21 cellular contexts compared by ENCODE assay signal in genomic region chr3:172158741-172159140, GRCh38.
"Had no signal": no experiment of that assay in that cellular context is flagged by ENCODE, and none has a peak within 500 bp of the region (broad histone marks: within the 10 kb centered on the region; RNA-seq: fewer than 3 reads in every experiment).

No MANE protein-coding gene starts in this region.

- H3K27ac Mint-ChIP-seq: activated CD8-positive, alpha-beta T cell treated with anti-CD3 and anti-CD28 coated beads for 36 hours; activated naive CD4-positive, alpha-beta T cell treated with anti-CD3 and anti-CD28 coated beads, Interleukin-2, amount 50 U/mL, for 72 hours; activated T-cell treated with anti-CD3 and anti-CD28 coated beads, Interleukin-2, amount 50 U/mL, for 72 hours; naive B cell; progenitor cell of endocrine pancreas; stimulated activated naive CD8-positive, alpha-beta T cell treated with anti-CD3 and anti-CD28 coated beads, Interleukin-15, amount 100 ng/mL, for 72 hours; T-helper 17 cell had no signal

- H3K36me3 ChIP-seq: lower lobe of right lung, spleen, upper lobe of right lung had no signal

- ATAC-seq: activated CD8-positive, alpha-beta T cell treated with anti-CD3 and anti-CD28 coated beads for 36 hours; activated naive CD4-positive, alpha-beta T cell treated with anti-CD3 and anti-CD28 coated beads, Interleukin-2, amount 50 U/mL, for 72 hours; activated T-cell treated with anti-CD3 and anti-CD28 coated beads, Interleukin-2, amount 50 U/mL, for 72 hours; body of pancreas; heart left ventricle; left colon; lower lobe of right lung; right cardiac atrium; stimulated activated naive CD8-positive, alpha-beta T cell treated with anti-CD3 and anti-CD28 coated beads, Interleukin-15, amount 100 ng/mL, for 72 hours; T-helper 17 cell; upper lobe of right lung; WTC11 had no signal

- H3K4me3 ChIP-seq: body of pancreas, heart left ventricle, lower lobe of right lung, spleen, upper lobe of right lung had no signal

- H3K9me3 Mint-ChIP-seq: activated CD8-positive, alpha-beta T cell treated with anti-CD3 and anti-CD28 coated beads for 36 hours; activated naive CD4-positive, alpha-beta T cell treated with anti-CD3 and anti-CD28 coated beads, Interleukin-2, amount 50 U/mL, for 72 hours; activated T-cell treated with anti-CD3 and anti-CD28 coated beads, Interleukin-2, amount 50 U/mL, for 72 hours; central memory CD8-positive, alpha-beta T cell; naive B cell; stimulated activated naive CD8-positive, alpha-beta T cell treated with anti-CD3 and anti-CD28 coated beads, Interleukin-15, amount 100 ng/mL, for 72 hours; WTC11 had no signal

- DNase-seq: activated CD4-positive, alpha-beta T cell treated with anti-CD3 and anti-CD28 coated beads for 4 hours; activated CD8-positive, alpha-beta memory T cell treated with anti-CD3 and anti-CD28 coated beads, Interleukin-2, amount 50 U/mL, for 48 hours; activated CD8-positive, alpha-beta T cell treated with anti-CD3 and anti-CD28 coated beads for 36 hours; activated gamma-delta T cell; activated T-cell treated with anti-CD3 and anti-CD28 coated beads, Interleukin-2, amount 50 U/mL, for 72 hours; body of pancreas; cortex of kidney; effector memory CD4-positive, alpha-beta T cell; heart left ventricle; left colon; lower lobe of right lung; naive B cell; right cardiac atrium; spleen; stimulated activated naive CD8-positive, alpha-beta T cell treated with anti-CD3 and anti-CD28 coated beads, Interleukin-15, amount 100 ng/mL, for 72 hours; T-helper 17 cell; upper lobe of right lung had no signal

- H3K27me3 ChIP-seq: body of pancreas, heart left ventricle, spleen, upper lobe of right lung had no signal

- H3K4me3 Mint-ChIP-seq: activated CD8-positive, alpha-beta T cell treated with anti-CD3 and anti-CD28 coated beads for 36 hours; activated T-cell treated with anti-CD3 and anti-CD28 coated beads, Interleukin-2, amount 50 U/mL, for 72 hours; central memory CD8-positive, alpha-beta T cell; naive B cell; stimulated activated naive CD8-positive, alpha-beta T cell treated with anti-CD3 and anti-CD28 coated beads, Interleukin-15, amount 100 ng/mL, for 72 hours; T-helper 17 cell; WTC11 had no signal

- H3K9me3 ChIP-seq: body of pancreas, lower lobe of right lung, spleen, upper lobe of right lung had no signal

- H3K36me3 Mint-ChIP-seq: activated naive CD4-positive, alpha-beta T cell treated with anti-CD3 and anti-CD28 coated beads, Interleukin-2, amount 50 U/mL, for 72 hours; naive B cell; WTC11 had no signal

- H3K27ac ChIP-seq: lower lobe of right lung, upper lobe of right lung had no signal

- H3K27me3 Mint-ChIP-seq: activated CD8-positive, alpha-beta T cell treated with anti-CD3 and anti-CD28 coated beads for 36 hours; central memory CD8-positive, alpha-beta T cell; progenitor cell of endocrine pancreas; stimulated activated naive CD8-positive, alpha-beta T cell treated with anti-CD3 and anti-CD28 coated beads, Interleukin-15, amount 100 ng/mL, for 72 hours; T-helper 17 cell had no signal
